ENCODE assay signal across 13 cellular contexts in the genomic region with DNA sequence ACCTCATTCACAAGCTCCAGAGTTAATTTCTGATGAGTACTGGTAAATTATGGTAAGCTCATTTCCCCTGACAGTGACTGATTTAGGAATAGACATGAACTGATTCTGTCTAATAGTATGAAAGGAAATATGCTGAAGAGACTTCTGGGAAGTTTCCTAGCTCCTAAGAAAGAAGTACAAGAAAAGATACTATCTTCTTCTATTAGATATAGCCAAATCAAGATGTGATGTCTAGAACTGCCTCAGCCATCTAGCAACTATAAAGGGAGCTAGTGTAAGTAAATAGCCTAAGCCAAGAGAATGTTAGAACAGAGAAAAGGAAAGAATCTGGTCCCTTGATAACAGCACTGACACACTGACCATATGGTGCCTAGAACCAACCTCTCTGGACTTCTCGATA.
DNase-seq lines count a peak whose midpoint lies in the region; ATAC-seq and TF ChIP-seq lines count a peak whose summit lies in the region.
"Had no signal": no experiment of that assay in that cellular context is flagged by ENCODE, and none has a peak within 500 bp of the region (broad histone marks: within the 10 kb centered on the region; RNA-seq: fewer than 3 reads in every experiment).

No MANE protein-coding gene starts in this region.

- H2AFZ ChIP-seq in Loucy (ENCODE audit: low read length): no peak overlapping the region

- peaks cover 27% of the 10 kb centered on the region; the same call in 1 of the 2 replicates for H3K79me2 ChIP-seq in Loucy (ENCODE audit: insufficient read depth, low read length)

- H3K4me1 ChIP-seq in Loucy (ENCODE audit: insufficient read depth, low read length, poor library complexity, severe bottlenecking): peaks cover 13% of the 10 kb centered on the region

- no peaks in the 10 kb centered on the region for H3K9me2 ChIP-seq in Loucy (replicated peaks; ENCODE audit: low read depth, low read length)

- H3K4me3 ChIP-seq in Loucy (ENCODE audit: low read length, poor library complexity, severe bottlenecking): no peak overlapping the region
- H3K4me3 ChIP-seq: HAP-1, SK-N-MC had no signal

- H3K27me3 Mint-ChIP-seq in activated naive CD4-positive, alpha-beta T cell treated with anti-CD3 and anti-CD28 coated beads, Interleukin-2, amount 50 U/mL, for 24 hours: no peaks in the 10 kb centered on the region
- no peaks in the 10 kb centered on the region for H3K27me3 Mint-ChIP-seq in effector memory CD8-positive, alpha-beta T cell
- H3K27me3 Mint-ChIP-seq in stimulated activated memory B cell treated with anti-CD40 and anti-IgM and Interleukin-4, amounts not matched to agents 10 μg/mL and 1 μg/mL and 100 μg/mL, for 72 hours: no peaks in the 10 kb centered on the region
- H3K27me3 Mint-ChIP-seq: IgD-negative memory B cell had no signal

- peaks cover 43% of the 10 kb centered on the region for H3K4me1 Mint-ChIP-seq in activated naive CD4-positive, alpha-beta T cell treated with anti-CD3 and anti-CD28 coated beads, Interleukin-2, amount 50 U/mL, for 24 hours
- peaks cover 12 to 18% of the 10 kb centered on the region in 2 donors for H3K4me1 Mint-ChIP-seq in effector memory CD8-positive, alpha-beta T cell (ENCODE audit: low read depth in 2 of 2)
- peaks cover 26% of the 10 kb centered on the region for H3K4me1 Mint-ChIP-seq in stimulated activated memory B cell treated with anti-CD40 and anti-IgM and Interleukin-4, amounts not matched to agents 10 μg/mL and 1 μg/mL and 100 μg/mL, for 72 hours

- H3F3A ChIP-seq in Loucy (ENCODE audit: low read depth): no peaks in the 10 kb centered on the region

- no peaks in the 10 kb centered on the region for H3K27me3 ChIP-seq in Loucy (ENCODE audit: insufficient read depth, low read length, poor library complexity, severe bottlenecking)

- ATAC-seq in effector memory CD8-positive, alpha-beta T cell (replicated peaks): no peak
- no peak for ATAC-seq in stimulated activated memory B cell treated with anti-CD40 and anti-IgM and Interleukin-4, amounts not matched to agents 10 μg/mL and 1 μg/mL and 100 μg/mL, for 72 hours

- no peaks in the 10 kb centered on the region for H3K9me3 Mint-ChIP-seq in activated naive CD4-positive, alpha-beta T cell treated with anti-CD3 and anti-CD28 coated beads, Interleukin-2, amount 50 U/mL, for 24 hours
- no peaks in the 10 kb centered on the region for H3K9me3 Mint-ChIP-seq in effector memory CD8-positive, alpha-beta T cell
- no peaks in the 10 kb centered on the region for H3K9me3 Mint-ChIP-seq in stimulated activated memory B cell treated with anti-CD40 and anti-IgM and Interleukin-4, amounts not matched to agents 10 μg/mL and 1 μg/mL and 100 μg/mL, for 72 hours
- H3K9me3 Mint-ChIP-seq: IgD-negative memory B cell had no signal

- H3K27ac Mint-ChIP-seq in activated naive CD4-positive, alpha-beta T cell treated with anti-CD3 and anti-CD28 coated beads, Interleukin-2, amount 50 U/mL, for 24 hours: peak overlapping the region; percentile 31
- peak overlapping the region; percentile 5 to 64 for H3K27ac Mint-ChIP-seq in effector memory CD8-positive, alpha-beta T cell
- H3K27ac Mint-ChIP-seq in stimulated activated memory B cell treated with anti-CD40 and anti-IgM and Interleukin-4, amounts not matched to agents 10 μg/mL and 1 μg/mL and 100 μg/mL, for 72 hours: peak overlapping the region; percentile 40

- no peak overlapping the region for H3K4me3 Mint-ChIP-seq in activated naive CD4-positive, alpha-beta T cell treated with anti-CD3 and anti-CD28 coated beads, Interleukin-2, amount 50 U/mL, for 24 hours
- H3K4me3 Mint-ChIP-seq in effector memory CD8-positive, alpha-beta T cell: no peak overlapping the region
- H3K4me3 Mint-ChIP-seq in stimulated activated memory B cell treated with anti-CD40 and anti-IgM and Interleukin-4, amounts not matched to agents 10 μg/mL and 1 μg/mL and 100 μg/mL, for 72 hours: no peak overlapping the region
- H3K4me3 Mint-ChIP-seq: IgD-negative memory B cell had no signal

- no peaks in the 10 kb centered on the region for H3K9me3 ChIP-seq in Loucy (ENCODE audit: insufficient read depth, low read depth, low read length)
- H3K9me3 ChIP-seq: HAP-1 had no signal

- no peak overlapping the region for H3K9ac ChIP-seq in Loucy (ENCODE audit: low read depth, low read length, poor library complexity, severe bottlenecking)

- H4K20me1 ChIP-seq in Loucy (ENCODE audit: insufficient read depth, low read length, poor library complexity, severe bottlenecking): peaks cover 13% of the 10 kb centered on the region

- H3K36me3 ChIP-seq in Loucy (ENCODE audit: insufficient read depth, low read length): peaks cover 90% of the 10 kb centered on the region

- no peak for TF ChIP-seq CTCF in Loucy (conservative IDR thresholded peaks at IDR 0.05; ENCODE audit: low read length)

- peak overlapping the region; percentile 8 for H3K4me2 ChIP-seq in Loucy (ENCODE audit: low read depth, low read length, poor library complexity, severe bottlenecking)

- peaks cover 18% of the 10 kb centered on the region for H3K36me3 Mint-ChIP-seq in activated naive CD4-positive, alpha-beta T cell treated with anti-CD3 and anti-CD28 coated beads, Interleukin-2, amount 50 U/mL, for 24 hours
- peaks cover 46% of the 10 kb centered on the region for H3K36me3 Mint-ChIP-seq in effector memory CD8-positive, alpha-beta T cell (ENCODE audit: insufficient read depth)
- peaks cover 48% of the 10 kb centered on the region for H3K36me3 Mint-ChIP-seq in stimulated activated memory B cell treated with anti-CD40 and anti-IgM and Interleukin-4, amounts not matched to agents 10 μg/mL and 1 μg/mL and 100 μg/mL, for 72 hours

- DNase-seq in activated naive CD4-positive, alpha-beta T cell (lab: John Stamatoyannopoulos, UW): no peak
- no peak for DNase-seq in effector memory CD8-positive, alpha-beta T cell
- DNase-seq in effector CD4-positive, alpha-beta T cell: no peak
- no peak for DNase-seq in activated gamma-delta T cell treated with Interleukin-2 at 50 U/mL for 16 hours
- no peak for DNase-seq in effector CD8-positive, alpha-beta T cell (lab: John Stamatoyannopoulos, UW)
- DNase-seq: NCI-H345, NCI-H526 treated with DMSO at 0.1 percent for 48 hours had no signal
